21 cellular contexts compared by ENCODE assay signal in the genomic region with DNA sequence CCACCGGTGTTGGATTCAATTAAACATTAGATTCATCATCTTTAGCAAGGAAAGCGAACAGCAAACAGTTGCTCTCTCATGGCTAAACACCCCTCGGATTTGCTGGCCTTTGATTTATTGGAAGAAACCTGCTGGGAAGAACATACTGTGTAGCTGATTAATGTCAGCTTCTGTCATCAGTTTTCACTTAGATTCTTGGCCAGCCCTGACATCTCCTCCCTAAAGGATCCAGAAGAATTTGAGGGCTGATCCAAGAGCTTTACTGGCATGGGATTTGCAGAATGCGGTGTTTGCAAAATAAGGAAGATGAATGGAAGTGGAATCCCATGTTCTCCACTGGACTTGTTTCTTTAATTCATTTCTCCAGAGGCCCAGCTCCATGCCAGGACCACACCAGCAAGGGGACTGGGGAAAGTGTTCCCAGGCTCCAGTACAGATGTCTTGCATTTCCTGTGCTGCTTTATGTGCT.
DNase-seq lines count a peak whose midpoint lies in the region; ATAC-seq and TF ChIP-seq lines count a peak whose summit lies in the region.
"Had no signal": no experiment of that assay in that cellular context is flagged by ENCODE, and none has a peak within 500 bp of the region (broad histone marks: within the 10 kb centered on the region; RNA-seq: fewer than 3 reads in every experiment).

No MANE protein-coding gene starts in this region.

- no peak for TF ChIP-seq POLR2A in lower leg skin (IDR thresholded peaks at IDR 0.05)

- no peak for ATAC-seq in GM21367 (IDR thresholded peaks at IDR 0.05; ENCODE audit: unreplicated experiment)
- ATAC-seq in GM19463 (IDR thresholded peaks at IDR 0.05; ENCODE audit: unreplicated experiment) = no peak
- ATAC-seq: activated naive CD4-positive, alpha-beta T cell treated with anti-CD3 and anti-CD28 coated beads, Interleukin-2, amount 50 U/mL, for 72 hours; HCT116; left lobe of liver; mucosa of descending colon; right lobe of liver; stimulated activated memory B cell treated with anti-CD40 and anti-IgM and Interleukin-4, amounts not matched to agents 10 μg/mL and 1 μg/mL and 100 μg/mL, for 72 hours had no signal

- TF ChIP-seq CTCF in fibroblast of mammary gland (conservative IDR thresholded peaks at IDR 0.05; ENCODE audit: control insufficient read depth, insufficient read depth, low read depth, low read length) (no peak), lower leg skin (IDR thresholded peaks at IDR 0.05) (no peak)

- 46 to 47% methylated on average over 4 of the region's 4 CpGs for WGBS in lower leg skin, 2 donors

- H3K4me3 ChIP-seq in fibroblast of mammary gland (ENCODE audit: control insufficient read depth, low read depth, low read length) (no peak overlapping the region), lower leg skin (ENCODE audit: low read depth, poor library complexity, severe bottlenecking) (no peak overlapping the region)
- H3K4me3 ChIP-seq: colonic mucosa, mucosa of descending colon, right lobe of liver, SJCRH30, tibial nerve had no signal

- intact Hi-C loops in lower leg skin (cut with DNase I; ENCODE audit: low total_unique reads) = no loop called here

- DNase-seq in DMS 273 (lab: John Stamatoyannopoulos, UW; ENCODE audit: unreplicated experiment) (peak; percentile 22), DMS 273 treated with DMSO at 0.1 percent for 48 hours (lab: John Stamatoyannopoulos, UW) (no peak), fibroblast of mammary gland (ENCODE audit: low read depth) (peak; percentile 96), lower leg skin (ENCODE audit: low spot score in 2 of 2) (peak; percentile 70 to 91), NCI-H2081 treated with DMSO at 0.1 percent for 48 hours (lab: John Stamatoyannopoulos, UW) (no peak)
- no peak for DNase-seq in activated CD8-positive, alpha-beta memory T cell treated with anti-CD3 and anti-CD28 coated beads, Interleukin-2, amount 50 U/mL, for 4 hours
- DNase-seq: brain microvascular endothelial cell, colonic mucosa, DMS153, mucosa of descending colon, NCI-H1417 treated with DMSO at 0.1 percent for 48 hours, OCI-M1, right lobe of liver, SJCRH30 had no signal

Comparison
In these comparisons a context has a peak if more than half of its experiments do, and no peak if none do; other contexts are left out.
1. DNase-seq: peak in DMS 273 (single experiment), fibroblast of mammary gland (single experiment) and lower leg skin (2 of 2); none in DMS 273 treated with DMSO at 0.1 percent for 48 hours (single experiment), activated CD8-positive, alpha-beta memory T cell treated with anti-CD3 and anti-CD28 coated beads, Interleukin-2, amount 50 U/mL, for 4 hours (single experiment) and NCI-H2081 treated with DMSO at 0.1 percent for 48 hours (single experiment).